Comparison of ENCODE assay signal across 15 cellular contexts in the genomic region with DNA sequence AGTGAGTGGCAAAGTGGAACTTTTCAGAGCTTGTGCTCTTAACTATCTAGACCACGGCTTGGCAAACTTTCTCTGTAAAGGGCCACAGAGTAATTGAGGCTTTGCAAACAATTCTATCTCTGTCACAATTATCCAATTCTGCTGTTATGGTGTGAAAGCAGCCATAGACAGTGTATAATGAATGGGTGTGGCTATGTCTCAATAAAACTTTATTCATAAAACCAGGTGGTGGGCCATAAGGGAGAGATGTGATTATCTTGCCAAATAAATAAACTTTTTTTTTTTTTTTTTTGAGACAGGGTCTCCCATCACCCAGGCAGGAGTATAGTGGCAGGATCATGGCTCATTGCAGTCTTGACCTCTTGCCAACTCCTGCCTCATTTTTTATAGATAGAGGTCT.
DNase-seq lines count a peak whose midpoint lies in the region; ATAC-seq lines count a peak whose summit lies in the region.
"Had no signal": no experiment of that assay in that cellular context is flagged by ENCODE, and none has a peak within 500 bp of the region (broad histone marks: within the 10 kb centered on the region; RNA-seq: fewer than 3 reads in every experiment).

No MANE protein-coding gene starts in this region.

- CTCF ChIA-PET in activated naive CD4-positive, alpha-beta T cell treated with anti-CD3 and anti-CD28 coated beads for 36 hours (lab: Charles Lee) = no interaction called here
- CTCF ChIA-PET in naive thymus-derived CD4-positive, alpha-beta T cell (lab: Charles Lee) = no interaction called here

- peak overlapping the region; percentile 50 for H3K27ac Mint-ChIP-seq in T-helper 1 cell treated with Interleukin-12 subunit alpha and Interleukin-12 subunit beta and Interleukin-4 antibody, amounts not matched to agents 30 μg/mL and 1 μg/mL, for 36 hours
- H3K27ac Mint-ChIP-seq in activated naive CD4-positive, alpha-beta T cell treated with anti-CD3 and anti-CD28 coated beads for 36 hours = peak overlapping the region; percentile 37
- peak overlapping the region; percentile 80 for H3K27ac Mint-ChIP-seq in activated naive CD8-positive, alpha-beta T cell
- peak overlapping the region in 8 of 9 donors; percentile 7 to 86 (median 66) for H3K27ac Mint-ChIP-seq in naive thymus-derived CD4-positive, alpha-beta T cell
- no peak overlapping the region for H3K27ac Mint-ChIP-seq in immature natural killer cell

- H3K9me3 ChIP-seq in naive thymus-derived CD4-positive, alpha-beta T cell (ENCODE audit: control insufficient read depth in 2 of 3, low read length in 3 of 3) = no peaks in the 10 kb centered on the region
- H3K9me3 ChIP-seq: HAP-1 had no signal

- H3K27ac ChIP-seq in naive thymus-derived CD4-positive, alpha-beta T cell (ENCODE audit: low read depth, low read length) = no peak overlapping the region

- ATAC-seq in naive thymus-derived CD4-positive, alpha-beta T cell = no peak
- ATAC-seq: HepG2 had no signal

- H3K4me3 ChIP-seq in naive thymus-derived CD4-positive, alpha-beta T cell (ENCODE audit: low read length) = no peak overlapping the region
- H3K4me3 ChIP-seq: HAP-1 had no signal

- intact Hi-C loops in activated naive CD4-positive, alpha-beta T cell treated with anti-CD3 and anti-CD28 coated beads for 36 hours (cut with micrococcal nuclease) = loop anchor here (1.0 to 5.0 kb wide), 6 partner anchors 20 to 405 kb away; a partner anchor contains a TSS
- intact Hi-C loops in naive thymus-derived CD4-positive, alpha-beta T cell (cut with micrococcal nuclease) = no loop called here

- DNase-seq in T-helper 1 cell (no peak), Ammon's horn (ENCODE audit: low spot score) (no peak), immature natural killer cell (no peak)
- no peak for DNase-seq in activated naive CD4-positive, alpha-beta T cell treated with anti-CD3 and anti-CD28 coated beads for 36 hours
- DNase-seq in activated naive CD4-positive, alpha-beta T cell (lab: John Stamatoyannopoulos, UW) = no peak
- DNase-seq in naive thymus-derived CD4-positive, alpha-beta T cell = no peak
- DNase-seq: 8988T, DND-41, NCI-H1048, NCI-H1436 treated with DMSO at 0.1 percent for 48 hours, NCI-H2081 had no signal

- peaks cover 22% of the 10 kb centered on the region for H3K36me3 Mint-ChIP-seq in T-helper 1 cell treated with Interleukin-12 subunit alpha and Interleukin-12 subunit beta and Interleukin-4 antibody, amounts not matched to agents 30 μg/mL and 1 μg/mL, for 36 hours (ENCODE audit: low read depth)
- H3K36me3 Mint-ChIP-seq in activated naive CD4-positive, alpha-beta T cell treated with anti-CD3 and anti-CD28 coated beads for 36 hours (ENCODE audit: low read depth) = peaks cover 32% of the 10 kb centered on the region
- peaks cover 35% of the 10 kb centered on the region for H3K36me3 Mint-ChIP-seq in activated naive CD8-positive, alpha-beta T cell
- H3K36me3 Mint-ChIP-seq in naive thymus-derived CD4-positive, alpha-beta T cell = peaks cover 13 to 67% (median 38%) of the 10 kb centered on the region in 5 donors
- peaks cover 10 to 30% (median 13%) of the 10 kb centered on the region in 3 donors for H3K36me3 Mint-ChIP-seq in immature natural killer cell

- peaks cover 0 to 13% (median 4%) of the 10 kb centered on the region in 3 experiments for H3K36me3 ChIP-seq in naive thymus-derived CD4-positive, alpha-beta T cell (ENCODE audit: control insufficient read depth in 2 of 3, insufficient read depth in 3 of 3, low read length in 3 of 3)

- H3K4me1 Mint-ChIP-seq in T-helper 1 cell treated with Interleukin-12 subunit alpha and Interleukin-12 subunit beta and Interleukin-4 antibody, amounts not matched to agents 30 μg/mL and 1 μg/mL, for 36 hours (ENCODE audit: low read depth) = peaks cover 19% of the 10 kb centered on the region
- H3K4me1 Mint-ChIP-seq in activated naive CD4-positive, alpha-beta T cell treated with anti-CD3 and anti-CD28 coated beads for 36 hours (ENCODE audit: low read depth) = peaks cover 52% of the 10 kb centered on the region
- peaks cover 42% of the 10 kb centered on the region for H3K4me1 Mint-ChIP-seq in activated naive CD8-positive, alpha-beta T cell (ENCODE audit: low read depth)
- peaks cover 16 to 41% (median 36%) of the 10 kb centered on the region in 7 donors for H3K4me1 Mint-ChIP-seq in naive thymus-derived CD4-positive, alpha-beta T cell
- peaks cover 0 to 9% of the 10 kb centered on the region in 2 donors for H3K4me1 Mint-ChIP-seq in immature natural killer cell

- H3K4me3 Mint-ChIP-seq in T-helper 1 cell treated with Interleukin-12 subunit alpha and Interleukin-12 subunit beta and Interleukin-4 antibody, amounts not matched to agents 30 μg/mL and 1 μg/mL, for 36 hours = no peak overlapping the region
- H3K4me3 Mint-ChIP-seq in activated naive CD4-positive, alpha-beta T cell treated with anti-CD3 and anti-CD28 coated beads for 36 hours = no peak overlapping the region
- peak overlapping the region; percentile 1 for H3K4me3 Mint-ChIP-seq in activated naive CD8-positive, alpha-beta T cell
- peak overlapping the region in 2 of 10 donors; percentile 26 to 29 for H3K4me3 Mint-ChIP-seq in naive thymus-derived CD4-positive, alpha-beta T cell
- H3K4me3 Mint-ChIP-seq in immature natural killer cell = no peak overlapping the region

- POLR2A ChIA-PET in naive thymus-derived CD4-positive, alpha-beta T cell (lab: Charles Lee) = no interaction called here

- no peaks in the 10 kb centered on the region for H3K27me3 ChIP-seq in naive thymus-derived CD4-positive, alpha-beta T cell (ENCODE audit: control insufficient read depth in 2 of 2, insufficient read depth in 2 of 2, low read length in 2 of 2)

- peaks cover 2% of the 10 kb centered on the region for H3K9me3 Mint-ChIP-seq in T-helper 1 cell treated with Interleukin-12 subunit alpha and Interleukin-12 subunit beta and Interleukin-4 antibody, amounts not matched to agents 30 μg/mL and 1 μg/mL, for 36 hours
- no peaks in the 10 kb centered on the region for H3K9me3 Mint-ChIP-seq in activated naive CD4-positive, alpha-beta T cell treated with anti-CD3 and anti-CD28 coated beads for 36 hours
- no peaks in the 10 kb centered on the region for H3K9me3 Mint-ChIP-seq in activated naive CD8-positive, alpha-beta T cell (ENCODE audit: low read depth)
- H3K9me3 Mint-ChIP-seq in naive thymus-derived CD4-positive, alpha-beta T cell = peaks cover 0 to 7% (median 0%) of the 10 kb centered on the region in 11 donors
- no peaks in the 10 kb centered on the region for H3K9me3 Mint-ChIP-seq in immature natural killer cell

- H3K4me1 ChIP-seq in naive thymus-derived CD4-positive, alpha-beta T cell (ENCODE audit: control insufficient read depth in 2 of 2, insufficient read depth in 2 of 2, low read length in 2 of 2) = no peaks in the 10 kb centered on the region

- H3K27me3 Mint-ChIP-seq in T-helper 1 cell treated with Interleukin-12 subunit alpha and Interleukin-12 subunit beta and Interleukin-4 antibody, amounts not matched to agents 30 μg/mL and 1 μg/mL, for 36 hours (ENCODE audit: low read depth) = no peaks in the 10 kb centered on the region
- H3K27me3 Mint-ChIP-seq in activated naive CD4-positive, alpha-beta T cell treated with anti-CD3 and anti-CD28 coated beads for 36 hours (ENCODE audit: low read depth) = no peaks in the 10 kb centered on the region
- no peaks in the 10 kb centered on the region for H3K27me3 Mint-ChIP-seq in activated naive CD8-positive, alpha-beta T cell
- H3K27me3 Mint-ChIP-seq in naive thymus-derived CD4-positive, alpha-beta T cell = no peaks in the 10 kb centered on the region
- no peaks in the 10 kb centered on the region for H3K27me3 Mint-ChIP-seq in immature natural killer cell (ENCODE audit: low read depth in 3 of 3)

Comparison
In these comparisons a context has a peak if more than half of its experiments do, and no peak if none do; other contexts are left out.
1. H3K27ac Mint-ChIP-seq: peak in T-helper 1 cell treated with Interleukin-12 subunit alpha and Interleukin-12 subunit beta and Interleukin-4 antibody, amounts not matched to agents 30 μg/mL and 1 μg/mL, for 36 hours (single experiment), activated naive CD4-positive, alpha-beta T cell treated with anti-CD3 and anti-CD28 coated beads for 36 hours (single experiment), activated naive CD8-positive, alpha-beta T cell (single experiment) and naive thymus-derived CD4-positive, alpha-beta T cell (8 of 9); none in immature natural killer cell (0 of 6).